22 cellular contexts compared by ENCODE assay signal in the genomic region with DNA sequence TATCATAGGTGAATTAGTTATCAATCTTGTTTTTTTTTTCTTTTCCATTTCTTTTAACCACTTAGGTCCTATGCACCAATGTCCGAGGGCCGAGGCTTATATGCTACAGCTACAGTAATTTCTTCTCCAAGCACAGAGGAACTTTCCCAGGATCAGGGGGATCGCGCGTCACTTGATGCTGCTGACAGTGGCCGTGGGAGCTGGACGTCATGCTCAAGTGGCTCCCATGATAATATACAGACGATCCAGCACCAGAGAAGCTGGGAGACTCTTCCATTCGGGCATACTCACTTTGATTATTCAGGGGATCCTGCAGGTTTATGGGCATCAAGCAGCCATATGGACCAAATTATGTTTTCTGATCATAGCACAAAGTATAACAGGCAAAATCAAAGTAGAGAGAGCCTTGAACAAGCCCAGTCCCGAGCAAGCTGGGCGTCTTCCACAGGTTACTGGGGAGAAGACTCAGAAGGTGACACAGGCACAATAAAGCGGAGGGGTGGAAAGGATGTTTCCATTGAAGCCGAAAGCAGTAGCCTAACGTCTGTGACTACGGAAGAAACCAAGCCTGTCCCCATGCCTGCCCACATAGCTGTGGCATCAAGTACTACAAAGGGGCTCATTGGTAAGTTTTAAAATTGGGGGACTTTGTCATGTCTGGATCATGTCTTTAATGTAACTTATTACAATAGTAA.
DNase-seq lines count a peak whose midpoint lies in the region; ATAC-seq, FAIRE-seq and TF ChIP-seq lines count a peak whose summit lies in the region.
"Had no signal": no experiment of that assay in that cellular context is flagged by ENCODE, and none has a peak within 500 bp of the region (broad histone marks: within the 10 kb centered on the region; RNA-seq: fewer than 3 reads in every experiment).

No MANE protein-coding gene starts in this region.

- H3K79me2 ChIP-seq in endothelial cell of umbilical vein (ENCODE audit: control insufficient read depth, insufficient read depth, low read length) (no peaks in the 10 kb centered on the region), MM.1S (ENCODE audit: low read length) (no peaks in the 10 kb centered on the region)

- H3K9me2 ChIP-seq in MM.1S (replicated peaks; ENCODE audit: insufficient read depth, low read length), result no peaks in the 10 kb centered on the region

- H3F3A ChIP-seq in MM.1S (ENCODE audit: insufficient read depth, low read length), result no peaks in the 10 kb centered on the region

- dilution Hi-C loops in endothelial cell of umbilical vein (cut with MboI; ENCODE audit: extremely low pct_ligation_motif_present, low sequenced_read_pairs), result no loop called here

- no peak overlapping the region for H3K4me2 ChIP-seq in endothelial cell of umbilical vein (ENCODE audit: insufficient read depth, low read length)
- H3K4me2 ChIP-seq in MM.1S (ENCODE audit: low read depth, low read length), result no peak overlapping the region
- H3K4me2 ChIP-seq: A549; BLaER1 treated with 17β-estradiol and CSF1 and Interleukin-3, amounts not matched to agents 10 nM and 100 nM had no signal

- peak; percentile 61 for DNase-seq in Right ventricle myocardium superior
- DNase-seq in right atrium auricular region (ENCODE audit: low spot score), result no peak
- no peak for DNase-seq in endothelial cell of umbilical vein (ENCODE audit: low read depth, low spot score)
- peak; percentile 70 for DNase-seq in left ventricle myocardium superior
- no peak for DNase-seq in small intestine
- no peak for DNase-seq in MM.1S
- DNase-seq: AML-193; CD4-positive, alpha-beta T cell; DMS53; KBM-7; MG63; NCI-H2029; NCI-H446 treated with DMSO at 0.1 percent for 48 hours; NCI-H526; NCI-H82; RPMI8226; SHP77 treated with DMSO at 0.1 percent for 48 hours had no signal

- POLR2A ChIA-PET in endothelial cell of umbilical vein (lab: Charles Lee), result interaction anchor here (0.7 kb wide), 1 partner anchor 23 kb away, joined by 4 read pairs; no protein-coding TSS in a partner anchor

- no peak overlapping the region for H3K9ac ChIP-seq in endothelial cell of umbilical vein (replicated peaks; ENCODE audit: extremely low read depth, insufficient read depth, low read length)
- H3K9ac ChIP-seq in MM.1S (ENCODE audit: low read length), result no peak overlapping the region
- H3K9ac ChIP-seq: BLaER1 treated with 17β-estradiol and CSF1 and Interleukin-3, amounts not matched to agents 10 nM and 100 nM had no signal

- 97 to 99% (median 97%) methylated on average over 15 of the region's 15 CpGs for WGBS in small intestine, 3 donors

- TF ChIP-seq CTCF in right atrium auricular region (IDR thresholded peaks at IDR 0.05) (no peak), endothelial cell of umbilical vein (IDR thresholded peaks at IDR 0.05; ENCODE audit: extremely low read depth in 1 of 2, insufficient read depth in 1 of 2, low read depth in 1 of 2, low read length in 2 of 2) (no peak), MM.1S (IDR thresholded peaks at IDR 0.05; ENCODE audit: low read length) (no peak)

- BruUV-seq in endothelial cell of umbilical vein (replicated peaks; lab: Mats Ljungman, UMichigan), result TSS peak; percentile 24

- H3K4me1 ChIP-seq in right atrium auricular region, result peaks cover 0 to 8% of the 10 kb centered on the region in 2 donors
- H3K4me1 ChIP-seq in endothelial cell of umbilical vein (ENCODE audit: control insufficient read depth, extremely low read depth, insufficient read depth, low read length), result peaks cover 5% of the 10 kb centered on the region
- no peaks in the 10 kb centered on the region for H3K4me1 ChIP-seq in small intestine (ENCODE audit: control insufficient read depth in 2 of 2, insufficient read depth in 1 of 2, low read depth in 1 of 2, low read length in 1 of 2)
- H3K4me1 ChIP-seq in MM.1S (ENCODE audit: low read length), result no peaks in the 10 kb centered on the region

- FAIRE-seq in endothelial cell of umbilical vein (lab: Jason Lieb, UNC), result no peak
- no peak for FAIRE-seq in small intestine (lab: Jason Lieb, UNC)
- FAIRE-seq: A549, G401.6, H54 had no signal

- H4K20me1 ChIP-seq in endothelial cell of umbilical vein (replicated peaks; ENCODE audit: control insufficient read depth, extremely low read depth, insufficient read depth, low read length), result no peaks in the 10 kb centered on the region
- H4K20me1 ChIP-seq in MM.1S (ENCODE audit: insufficient read depth, low read length), result no peaks in the 10 kb centered on the region
- H4K20me1 ChIP-seq: BLaER1 treated with 17β-estradiol and CSF1 and Interleukin-3, amounts not matched to agents 10 nM and 100 nM had no signal

- H3K4me3 ChIP-seq in right atrium auricular region (no peak overlapping the region), endothelial cell of umbilical vein (replicated peaks in 1 of 3; ENCODE audit: insufficient read depth in 1 of 3, low read depth in 1 of 3, low read length in 3 of 3) (no peak overlapping the region), small intestine (ENCODE audit: low read depth in 1 of 2, low read length in 2 of 2) (no peak overlapping the region), MM.1S (ENCODE audit: low read length) (no peak overlapping the region)
- H3K4me3 ChIP-seq: A549; BLaER1 treated with 17β-estradiol and CSF1 and Interleukin-3, amounts not matched to agents 10 nM and 100 nM; MG63 had no signal

- H3K27ac ChIP-seq in right atrium auricular region (peak overlapping the region in 1 of 2 donors; percentile 8), endothelial cell of umbilical vein (ENCODE audit: insufficient read depth, low read depth, low read length) (no peak overlapping the region), small intestine (ENCODE audit: low read depth in 1 of 2, low read length in 1 of 2) (no peak overlapping the region), MM.1S (ENCODE audit: low read length) (no peak overlapping the region)
- H3K27ac ChIP-seq: A549; BLaER1 treated with 17β-estradiol and CSF1 and Interleukin-3, amounts not matched to agents 10 nM and 100 nM had no signal

- CTCF ChIA-PET in endothelial cell of umbilical vein (lab: Charles Lee), result no interaction called here

- intact Hi-C loops in Right ventricle myocardium superior (cut with DNase I) (no loop called here), endothelial cell of umbilical vein (cut with micrococcal nuclease) (no loop called here), left ventricle myocardium superior (cut with micrococcal nuclease) (no loop called here)

- H2AFZ ChIP-seq in endothelial cell of umbilical vein (ENCODE audit: low read depth, low read length), result no peak overlapping the region
- no peak overlapping the region for H2AFZ ChIP-seq in MM.1S (ENCODE audit: low read length)

- H3K9me3 ChIP-seq in right atrium auricular region (no peaks in the 10 kb centered on the region), endothelial cell of umbilical vein (replicated peaks; ENCODE audit: control insufficient read depth, insufficient read depth, low read length) (no peaks in the 10 kb centered on the region), small intestine (ENCODE audit: control insufficient read depth, low read depth) (no peaks in the 10 kb centered on the region), MM.1S (replicated peaks; ENCODE audit: insufficient read depth, low read length) (no peaks in the 10 kb centered on the region)
- H3K9me3 ChIP-seq: A549; BLaER1 treated with 17β-estradiol and CSF1 and Interleukin-3, amounts not matched to agents 10 nM and 100 nM; MG63 had no signal

- H3K27me3 ChIP-seq in right atrium auricular region (no peaks in the 10 kb centered on the region), endothelial cell of umbilical vein (ENCODE audit: control insufficient read depth in 2 of 2, insufficient read depth in 2 of 2, low read length in 2 of 2) (no peaks in the 10 kb centered on the region), small intestine (ENCODE audit: control insufficient read depth in 2 of 2, insufficient read depth in 2 of 2, low read length in 2 of 2) (no peaks in the 10 kb centered on the region), MM.1S (replicated peaks; ENCODE audit: insufficient read depth, low read length) (no peaks in the 10 kb centered on the region)
- H3K27me3 ChIP-seq: BLaER1 treated with 17β-estradiol and CSF1 and Interleukin-3, amounts not matched to agents 10 nM and 100 nM; MG63 had no signal

- peaks cover 81% of the 10 kb centered on the region for H3K36me3 ChIP-seq in right atrium auricular region
- peaks cover 13% of the 10 kb centered on the region in 2 experiments for H3K36me3 ChIP-seq in endothelial cell of umbilical vein (ENCODE audit: control insufficient read depth in 2 of 2, extremely low read depth in 1 of 2, insufficient read depth in 2 of 2, low read length in 2 of 2)
- H3K36me3 ChIP-seq in small intestine (ENCODE audit: control insufficient read depth in 2 of 2, insufficient read depth in 2 of 2, low read length in 2 of 2), result peaks cover 0 to 21% of the 10 kb centered on the region in 2 donors
- no peaks in the 10 kb centered on the region for H3K36me3 ChIP-seq in MM.1S (replicated peaks; ENCODE audit: insufficient read depth, low read length)
- H3K36me3 ChIP-seq: MG63 had no signal

- no peaks in the 10 kb centered on the region for H3K9me1 ChIP-seq in endothelial cell of umbilical vein (replicated peaks; ENCODE audit: control insufficient read depth, extremely low read depth, insufficient read depth, low read length)

- ATAC-seq in Right ventricle myocardium superior (ENCODE audit: poor library complexity) (peak; percentile 91), left ventricle myocardium superior (peak; percentile 93), HG03175 (IDR thresholded peaks at IDR 0.05; ENCODE audit: unreplicated experiment) (no peak)
- ATAC-seq: A549 had no signal

- no peak for TF ChIP-seq POLR2A in endothelial cell of umbilical vein (IDR thresholded peaks at IDR 0.05; ENCODE audit: low read depth, low read length)

TF ChIP-seq in endothelial cell of umbilical vein, 7 proteins besides CTCF, POLR2A, EP300 and RAD21:
- TF ChIP-seq JUN (IDR thresholded peaks at IDR 0.05; ENCODE audit: borderline replicate concordance, insufficient read depth, insufficient read length, low read depth) (no peak), FOS (IDR thresholded peaks at IDR 0.05; ENCODE audit: borderline replicate concordance, insufficient read depth, low read length) (no peak), GATA2 (IDR thresholded peaks at IDR 0.05; ENCODE audit: insufficient read depth, insufficient read length, low read depth, low read length) (no peak), EZH2 (IDR thresholded peaks at IDR 0.05; ENCODE audit: borderline replicate concordance, low read depth, low read length, severe bottlenecking) (no peak), MYC (IDR thresholded peaks at IDR 0.05; ENCODE audit: low read depth, low read length) (no peak), POLR2AphosphoS5 (IDR thresholded peaks at IDR 0.05; ENCODE audit: insufficient read depth, low read depth, low read length) (no peak)
- TF ChIP-seq, protein P1, sequence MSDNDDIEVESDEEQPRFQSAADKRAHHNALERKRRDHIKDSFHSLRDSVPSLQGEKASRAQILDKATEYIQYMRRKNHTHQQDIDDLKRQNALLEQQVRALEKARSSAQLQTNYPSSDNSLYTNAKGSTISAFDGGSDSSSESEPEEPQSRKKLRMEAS (IDR thresholded peaks at IDR 0.05; ENCODE audit: insufficient read depth, insufficient read length), result no peak
TF ChIP-seq in endothelial cell of umbilical vein: peak in this region for 0.

Comparison
In these comparisons a context has a peak if more than half of its experiments do, and no peak if none do; other contexts are left out.
1. DNase-seq: peak in Right ventricle myocardium superior (single experiment) and left ventricle myocardium superior (single experiment); none in right atrium auricular region (single experiment), endothelial cell of umbilical vein (single experiment), small intestine (single experiment) and MM.1S (single experiment).